14 cellular contexts compared by ENCODE assay signal in the genomic region with DNA sequence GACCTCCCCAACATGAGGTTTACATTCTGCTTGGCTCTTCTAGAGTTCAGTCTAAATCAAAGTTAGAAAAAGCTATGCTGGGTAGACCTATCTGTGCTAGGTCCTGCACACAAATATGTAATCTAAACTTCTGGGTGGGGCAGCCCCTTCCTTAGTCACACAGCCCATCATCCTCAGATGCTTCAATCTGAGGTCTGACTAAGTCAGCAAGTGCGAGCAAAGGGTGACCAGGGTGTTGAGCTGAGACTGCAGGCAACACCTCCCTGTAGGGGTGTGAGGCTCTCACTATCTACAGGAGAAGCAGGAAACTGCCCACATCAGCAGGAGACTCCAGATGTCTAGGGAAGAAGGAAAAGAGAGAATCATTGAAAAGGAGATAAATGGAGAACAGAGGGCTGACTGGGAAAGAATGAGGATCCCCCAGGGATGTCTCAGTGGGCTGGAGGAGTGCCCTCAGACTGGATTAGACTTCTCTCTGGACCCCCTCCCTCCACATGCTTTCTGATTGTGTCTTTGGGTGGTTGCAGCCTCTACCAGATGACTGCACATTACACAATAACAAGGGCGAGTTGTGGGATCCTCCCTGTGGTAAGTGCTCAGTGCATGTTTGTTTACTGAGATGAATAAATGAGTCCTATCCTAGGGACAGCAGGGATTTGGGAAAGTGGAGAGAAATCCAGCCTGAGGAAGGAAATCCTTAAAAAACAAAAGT.
DNase-seq lines count a peak whose midpoint lies in the region; FAIRE-seq and TF ChIP-seq lines count a peak whose summit lies in the region.
"Had no signal": no experiment of that assay in that cellular context is flagged by ENCODE, and none has a peak within 500 bp of the region (broad histone marks: within the 10 kb centered on the region; RNA-seq: fewer than 3 reads in every experiment).

No MANE protein-coding gene starts in this region.

- H3K9me3 Mint-ChIP-seq in CD14-positive monocyte = peaks cover 0 to 6% (median 0%) of the 10 kb centered on the region in 7 donors

- peak; percentile 87 for FAIRE-seq in GM12892 (lab: Jason Lieb, UNC)
- FAIRE-seq: endometrium had no signal

- intact Hi-C loops in CD14-positive monocyte (cut with micrococcal nuclease) = no loop called here

- H3K27me3 ChIP-seq in SJCRH30 = no peaks in the 10 kb centered on the region
- H3K27me3 ChIP-seq: brain microvascular endothelial cell, SJSA1 had no signal

- H3K9me3 ChIP-seq in SJCRH30 (replicated peaks) = no peaks in the 10 kb centered on the region
- H3K9me3 ChIP-seq: SJSA1 had no signal

- no peak for TF ChIP-seq CTCF in CD14-positive monocyte (IDR thresholded peaks at IDR 0.05)

- H3K4me3 Mint-ChIP-seq in CD14-positive monocyte = no peak overlapping the region

- no peaks in the 10 kb centered on the region for H3K36me3 Mint-ChIP-seq in CD14-positive monocyte
- H3K36me3 Mint-ChIP-seq: CD4-positive, CD25-positive, alpha-beta regulatory T cell had no signal

- no peaks in the 10 kb centered on the region for H3K36me3 ChIP-seq in SJCRH30
- H3K36me3 ChIP-seq: brain microvascular endothelial cell, SJSA1 had no signal

- H3K27ac ChIP-seq in SJCRH30 = no peak overlapping the region
- H3K27ac ChIP-seq: brain microvascular endothelial cell, SJSA1 had no signal

- peak overlapping the region in 2 of 7 donors; percentile 51 to 68 for H3K27ac Mint-ChIP-seq in CD14-positive monocyte

- H3K4me3 ChIP-seq in SJCRH30 = no peak overlapping the region
- H3K4me3 ChIP-seq: SJSA1 had no signal

- TF ChIP-seq POLR2A in GM12892 (IDR thresholded peaks at IDR 0.05; ENCODE audit: low read depth, low read length) = no peak

- peaks cover 0 to 3% (median 2%) of the 10 kb centered on the region in 3 donors for H3K27me3 Mint-ChIP-seq in CD14-positive monocyte (ENCODE audit: low read depth in 3 of 3)

- H3K4me1 Mint-ChIP-seq in CD14-positive monocyte = peaks cover 72% of the 10 kb centered on the region

- peak; percentile 39 for DNase-seq in AG08395 (ENCODE audit: low spot score)
- no peak for DNase-seq in GM12892 (ENCODE audit: insufficient read length)
- DNase-seq in ecto neural progenitor cell (ENCODE audit: low spot score) = peak; percentile 33
- peak; percentile 36 for DNase-seq in myocyte (ENCODE audit: low read depth)
- DNase-seq in CD14-positive monocyte (ENCODE audit: low spot score) = no peak
- no peak for DNase-seq in NCI-H2029 treated with DMSO at 0.1 percent for 48 hours (lab: John Stamatoyannopoulos, UW)
- DNase-seq in NCI-H748 treated with DMSO at 0.1 percent for 48 hours (lab: John Stamatoyannopoulos, UW) = no peak
- no peak for DNase-seq in SJCRH30
- DNase-seq: brain microvascular endothelial cell; CD4-positive, CD25-positive, alpha-beta regulatory T cell; NCI-H1048; posterior cingulate gyrus had no signal

- H3K4me1 ChIP-seq in SJCRH30 = peaks cover 17% of the 10 kb centered on the region

Comparison
In these comparisons a context has a peak if more than half of its experiments do, and no peak if none do; other contexts are left out.
1. DNase-seq: peak in AG08395 (single experiment), ecto neural progenitor cell (single experiment) and myocyte (single experiment); none in GM12892 (single experiment), CD14-positive monocyte (single experiment), NCI-H2029 treated with DMSO at 0.1 percent for 48 hours (single experiment), NCI-H748 treated with DMSO at 0.1 percent for 48 hours (single experiment) and SJCRH30 (0 of 2).